19 cellular contexts compared by ENCODE assay signal in the genomic region with DNA sequence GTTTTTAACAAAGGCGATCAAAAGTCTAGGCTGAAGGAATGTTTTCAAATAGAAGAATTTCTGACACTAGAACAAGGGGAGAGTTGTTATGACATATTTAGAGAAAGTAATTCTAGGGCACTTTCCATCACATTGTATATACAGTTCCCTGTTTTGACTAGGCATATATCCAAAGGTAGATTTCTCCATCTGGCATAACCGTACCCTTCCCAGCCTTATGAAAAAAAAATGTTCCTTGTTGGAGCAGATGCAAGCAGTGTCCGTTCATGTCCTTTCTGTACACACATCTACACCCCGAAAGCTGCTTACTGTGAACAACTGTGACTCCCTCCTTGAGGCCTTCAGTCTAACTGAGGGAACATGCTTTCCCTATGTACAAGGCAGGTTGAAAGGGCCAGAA.
"Had no signal": no experiment of that assay in that cellular context is flagged by ENCODE, and none has a peak within 500 bp of the region (broad histone marks: within the 10 kb centered on the region; RNA-seq: fewer than 3 reads in every experiment).

No MANE protein-coding gene starts in this region.

- H3K27me3 ChIP-seq: SJSA1 had no signal

- DNase-seq: KBM-7, MV-4-11, NCI-H1048, NCI-H1105 treated with DMSO at 0.1 percent for 48 hours, NCI-H1417 treated with DMSO at 0.1 percent for 48 hours, NCI-H146, NCI-H1694 treated with DMSO at 0.1 percent for 48 hours, NCI-H1930, NCI-H2081, NCI-H2107, NCI-H345, NCI-H446 treated with DMSO at 0.1 percent for 48 hours, NCI-H510A treated with DMSO at 0.1 percent for 48 hours, NCI-H774, Right ventricle myocardium superior, RPMI8226, SIG-M5 had no signal

- H3K27ac ChIP-seq: SJSA1, SK-N-MC had no signal

- H3K36me3 ChIP-seq: SJSA1 had no signal

- H3K9me3 ChIP-seq: SJSA1 had no signal

- H3K4me1 ChIP-seq: SJSA1 had no signal

- H3K4me3 ChIP-seq: SJSA1, SK-N-MC had no signal
